ENCODE assay signal across 8 cellular contexts in genomic region chr11:85249482-85249881, GRCh38.
"Had no signal": no experiment of that assay in that cellular context is flagged by ENCODE, and none has a peak within 500 bp of the region (broad histone marks: within the 10 kb centered on the region; RNA-seq: fewer than 3 reads in every experiment).

No MANE protein-coding gene starts in this region.

- H3K4me3 ChIP-seq: GM12878 had no signal

- DNase-seq: GDM1, GF-D8 had no signal

- ATAC-seq: GM12878 had no signal

- FAIRE-seq: G401.6, GM12878, GM12891, GM12892, GM18507, GM19239 had no signal
